In genomic region chr1:45148209-45148608, GRCh38 we compare ENCODE assay signal across 21 cellular contexts.
"Had no signal": no experiment of that assay in that cellular context is flagged by ENCODE, and none has a peak within 500 bp of the region (broad histone marks: within the 10 kb centered on the region; RNA-seq: fewer than 3 reads in every experiment).

No MANE protein-coding gene starts in this region.

- H3K27me3 ChIP-seq: brain microvascular endothelial cell, ovary, right lobe of liver, thyroid gland, upper lobe of right lung had no signal

- H3K4me1 ChIP-seq: right lobe of liver, thyroid gland, upper lobe of right lung had no signal

- H3K27ac ChIP-seq: brain microvascular endothelial cell, ovary, right lobe of liver, thyroid gland, upper lobe of right lung, VCaP had no signal

- H3K4me3 ChIP-seq: ovary, right lobe of liver, thyroid gland, upper lobe of right lung had no signal

- H3K36me3 ChIP-seq: brain microvascular endothelial cell, ovary, right lobe of liver, thyroid gland, upper lobe of right lung had no signal

- ATAC-seq: esophagus mucosa; left cardiac atrium; left ventricle myocardium superior; right lobe of liver; stimulated activated memory B cell treated with anti-CD40 and anti-IgM and Interleukin-4, amounts not matched to agents 10 μg/mL and 1 μg/mL and 100 μg/mL, for 72 hours; stimulated activated naive CD8-positive, alpha-beta T cell treated with anti-CD3 and anti-CD28 coated beads, Interleukin-15, amount 100 ng/mL, for 72 hours; upper lobe of right lung had no signal

- DNase-seq: activated CD4-positive, alpha-beta T cell treated with anti-CD3 and anti-CD28 coated beads for 48 hours; activated CD4-positive, alpha-beta T cell treated with anti-CD3 and anti-CD28 coated beads, Interleukin-2, amount 50 U/mL, for 48 hours; activated CD8-positive, alpha-beta memory T cell treated with anti-CD3 and anti-CD28 coated beads, Interleukin-2, amount 50 U/mL, for 48 hours; activated gamma-delta T cell treated with Interleukin-2 at 50 U/mL for 16 hours; activated naive CD4-positive, alpha-beta T cell treated with anti-CD3 and anti-CD28 coated beads, Interleukin-2, amount 50 U/mL, for 16 hours; activated T-cell treated with anti-CD3 and anti-CD28 coated beads, Interleukin-2, amount 50 U/mL, for 24 hours; amniotic stem cell; brain microvascular endothelial cell; left cardiac atrium; left ventricle myocardium superior; nephron progenitor cell; ovary; right lobe of liver; small intestine; stimulated activated CD4-positive, alpha-beta T cell treated with anti-CD3 and anti-CD28 coated beads, Interleukin-4, amount 100 ng/mL, for 24 hours; stimulated activated naive CD8-positive, alpha-beta T cell treated with anti-CD3 and anti-CD28 coated beads, Interleukin-15, amount 100 ng/mL, for 72 hours; thyroid gland; upper lobe of right lung had no signal

- H3K9me3 ChIP-seq: ovary, right lobe of liver, thyroid gland, upper lobe of right lung had no signal
